8 cellular contexts compared by ENCODE assay signal in genomic region chr22:33923033-33923432, GRCh38. TPM values are rescaled to one million over a fixed set of nuclear protein-coding genes. Genes with fewer than 3 reads are reported as not detected.
DNase-seq lines count a peak whose midpoint lies in the region; ATAC-seq and TF ChIP-seq lines count a peak whose summit lies in the region.

No MANE protein-coding gene starts in this region.

- no peak for TF ChIP-seq RAD21 in IMR-90 (IDR thresholded peaks at IDR 0.05; ENCODE audit: low read length)

- no peak for TF ChIP-seq POLR2A in IMR-90 (IDR thresholded peaks at IDR 0.05; ENCODE audit: low read depth, low read length)

- H3K4ac ChIP-seq in IMR-90 (ENCODE audit: low read depth, low read length), result no peak overlapping the region

- peak overlapping the region; percentile 54 to 93 (median 83) for H3K4me3 Mint-ChIP-seq in naive thymus-derived CD4-positive, alpha-beta T cell

- H3K27ac ChIP-seq in AG04450 (ENCODE audit: low read depth, low read length), result no peak overlapping the region
- H3K27ac ChIP-seq in IMR-90 (ENCODE audit: insufficient read depth, low read length), result no peak overlapping the region
- H3K27ac ChIP-seq in dorsolateral prefrontal cortex, result peak overlapping the region in 51 of 59 donors; percentile 8 to 92 (median 80)
- H3K27ac ChIP-seq in naive thymus-derived CD4-positive, alpha-beta T cell (ENCODE audit: low read depth, low read length), result no peak overlapping the region

- H3K9me3 ChIP-seq in AG04450 (ENCODE audit: control insufficient read depth, insufficient read depth, low read length), result no peaks in the 10 kb centered on the region; the same call in 1 of the 2 replicates
- H3K9me3 ChIP-seq in IMR-90 (ENCODE audit: control insufficient read depth, insufficient read depth, low read length), result no peaks in the 10 kb centered on the region
- no peaks in the 10 kb centered on the region for H3K9me3 ChIP-seq in naive thymus-derived CD4-positive, alpha-beta T cell (ENCODE audit: control insufficient read depth in 2 of 3, low read length in 3 of 3)

- H3K4me1 Mint-ChIP-seq in naive thymus-derived CD4-positive, alpha-beta T cell, result peaks cover 9 to 30% (median 22%) of the 10 kb centered on the region in 7 donors

- CTCF ChIA-PET in AG04450 (lab: Charles Lee), result interaction anchor here (0.5 to 3.9 kb wide), 54 partner anchors 9 to 1309 kb away, joined by 3 to 48 read pairs (median 4); no protein-coding TSS in a partner anchor
- CTCF ChIA-PET in IMR-90 (lab: Yijun Ruan, JAX), result interaction anchor here (0.5 to 1.5 kb wide), 10 partner anchors 16 to 1308 kb away, joined by 3 to 6 read pairs (median 4); no protein-coding TSS in a partner anchor
- CTCF ChIA-PET in naive thymus-derived CD4-positive, alpha-beta T cell (lab: Charles Lee), result interaction anchor here (0.7 kb wide), 1 partner anchor 188 kb away, joined by 3 read pairs; no protein-coding TSS in a partner anchor

- no peaks in the 10 kb centered on the region for H3K4me1 ChIP-seq in IMR-90 (ENCODE audit: control insufficient read depth, insufficient read depth, low read length)
- H3K4me1 ChIP-seq in naive thymus-derived CD4-positive, alpha-beta T cell (ENCODE audit: control insufficient read depth in 2 of 2, insufficient read depth in 2 of 2, low read length in 2 of 2), result peaks cover 0 to 14% of the 10 kb centered on the region in 2 donors

- H3K4me3 ChIP-seq in AG04450 (ENCODE audit: low read depth, low read length) (peak overlapping the region; percentile 83), IMR-90 (ENCODE audit: insufficient read depth, low read depth, low read length) (peak overlapping the region; percentile 79), dorsolateral prefrontal cortex (peak overlapping the region; percentile 34 to 97 (median 74))
- H3K4me3 ChIP-seq in naive thymus-derived CD4-positive, alpha-beta T cell (ENCODE audit: low read length), result peak overlapping the region; percentile 46

- H2BK5ac ChIP-seq in IMR-90 (ENCODE audit: low read depth, low read length, poor library complexity, severe bottlenecking), result no peak overlapping the region

- ATAC-seq in IMR-90 (ENCODE audit: low read depth), result no peak
- ATAC-seq in naive thymus-derived CD4-positive, alpha-beta T cell, result no peak

- H4K8ac ChIP-seq in IMR-90 (ENCODE audit: low read depth in 2 of 2, low read length in 2 of 2), result no peak overlapping the region

- no peaks in the 10 kb centered on the region for H3K36me3 ChIP-seq in IMR-90 (ENCODE audit: control insufficient read depth, insufficient read depth, low read length)
- no peaks in the 10 kb centered on the region for H3K36me3 ChIP-seq in naive thymus-derived CD4-positive, alpha-beta T cell (ENCODE audit: control insufficient read depth in 2 of 3, insufficient read depth in 3 of 3, low read length in 3 of 3)

- H2AK9ac ChIP-seq in IMR-90 (replicated peaks; ENCODE audit: low read depth, low read length, poor library complexity), result no peak overlapping the region

- no TSS peak for BruUV-seq in IMR-90 (replicated peaks; lab: Mats Ljungman, UMichigan)

- H3K18ac ChIP-seq in IMR-90 (ENCODE audit: low read depth, low read length), result no peak overlapping the region

- dilution Hi-C loops in IMR-90 (cut with HindIII; ENCODE audit: low sequenced_read_pairs, unreplicated experiment), result no loop called here

- H2BK15ac ChIP-seq in IMR-90 (ENCODE audit: low read depth, low read length), result no peak overlapping the region

- no peak overlapping the region for H3K27ac Mint-ChIP-seq in naive thymus-derived CD4-positive, alpha-beta T cell

- peak overlapping the region; percentile 66; the same call in 1 of the 2 replicates for H3K9ac ChIP-seq in IMR-90 (ENCODE audit: low read depth, low read length)

- WGBS in IMR-90 (ENCODE audit: extremely low coverage in 2 of 2, insufficient read length in 1 of 2), 2 experiments, result 0% methylated on average over 2 of the region's 5 CpGs; no CpG with 5 or more reads in 1 of the 2 experiments

- peaks cover 45 to 68% (median 48%) of the 10 kb centered on the region in 5 donors for H3K27me3 Mint-ChIP-seq in naive thymus-derived CD4-positive, alpha-beta T cell

- no peak overlapping the region for H2AK5ac ChIP-seq in IMR-90 (ENCODE audit: low read depth, low read length)

- intact Hi-C loops in IMR-90 (cut with micrococcal nuclease), result loop anchor here (1.0 to 5.0 kb wide), 5 partner anchors 121 to 1310 kb away; no protein-coding TSS in a partner anchor
- intact Hi-C loops in dorsolateral prefrontal cortex (cut with DNase I), result loop anchor here (5.0 to 10.0 kb wide), 8 partner anchors 49 to 1232 kb away; no protein-coding TSS in a partner anchor
- intact Hi-C loops in naive thymus-derived CD4-positive, alpha-beta T cell (cut with micrococcal nuclease), result loop anchor here in 1 of 2 donors (1.0 kb wide), 1 partner anchor 188 kb away; no protein-coding TSS in a partner anchor

- H3K79me1 ChIP-seq in IMR-90 (ENCODE audit: low read depth in 1 of 2, low read length in 2 of 2), result peaks cover 3 to 14% of the 10 kb centered on the region in 2 experiments; a peak in 2 of 4 replicates

- no peak overlapping the region for H3K14ac ChIP-seq in IMR-90 (replicated peaks; ENCODE audit: low read depth, low read length)

- TF ChIP-seq CTCF in AG04450 (IDR thresholded peaks at IDR 0.05; ENCODE audit: low read depth, low read length) (no peak), IMR-90 (conservative IDR thresholded peaks at IDR 0.05; ENCODE audit: low read depth, low read length) (no peak), dorsolateral prefrontal cortex (IDR thresholded peaks at IDR 0.05 in 54 of 56, conservative IDR thresholded peaks at IDR 0.05 in 2 of 56; ENCODE audit: low read depth in 1 of 56, partially characterized antibody in 56 of 56) (no peak)

- H3K36me3 Mint-ChIP-seq in naive thymus-derived CD4-positive, alpha-beta T cell, result peaks cover 0 to 10% (median 0%) of the 10 kb centered on the region in 5 donors

- POLR2A ChIA-PET in AG04450 (lab: Yijun Ruan, JAX), result interaction anchor here (1.0 kb wide), 1 partner anchor 623 kb away, joined by 5 read pairs; no protein-coding TSS in a partner anchor
- POLR2A ChIA-PET in IMR-90 (lab: Charles Lee; ENCODE audit: unreplicated experiment), result interaction anchor here (0.7 kb wide), 1 partner anchor 472 kb away, joined by 3 read pairs; no protein-coding TSS in a partner anchor
- POLR2A ChIA-PET in naive thymus-derived CD4-positive, alpha-beta T cell (lab: Charles Lee), result no interaction called here

- H4K91ac ChIP-seq in IMR-90 (ENCODE audit: insufficient read depth, low read depth, low read length), result no peak overlapping the region

- H3K9me1 ChIP-seq in IMR-90 (ENCODE audit: insufficient read depth, low read length), result no peaks in the 10 kb centered on the region

- H4K5ac ChIP-seq in IMR-90 (ENCODE audit: low read depth, low read length), result no peak overlapping the region

- H3K27me3 ChIP-seq in AG04450 (ENCODE audit: control insufficient read depth, insufficient read depth, low read length) (peaks cover 6% of the 10 kb centered on the region), IMR-90 (ENCODE audit: control insufficient read depth, insufficient read depth, low read length) (peaks cover 2% of the 10 kb centered on the region; the same call in 1 of the 2 replicates), dorsolateral prefrontal cortex (no peaks in the 10 kb centered on the region)
- H3K27me3 ChIP-seq in naive thymus-derived CD4-positive, alpha-beta T cell (ENCODE audit: control insufficient read depth in 2 of 2, insufficient read depth in 2 of 2, low read length in 2 of 2), result peaks cover 4% of the 10 kb centered on the region in 2 donors

- peak overlapping the region; percentile 99 for H3K4me2 ChIP-seq in IMR-90 (ENCODE audit: low read depth, low read length)

- H2BK120ac ChIP-seq in IMR-90 (ENCODE audit: low read depth, low read length), result no peak overlapping the region

- peaks cover 0 to 11% (median 2%) of the 10 kb centered on the region in 11 donors for H3K9me3 Mint-ChIP-seq in naive thymus-derived CD4-positive, alpha-beta T cell

- H4K20me1 ChIP-seq in IMR-90 (ENCODE audit: insufficient read depth, low read length), result no peaks in the 10 kb centered on the region; the same call in 1 of the 2 replicates

- no peak overlapping the region for H3K23ac ChIP-seq in IMR-90 (ENCODE audit: low read depth, low read length)

- H2AFZ ChIP-seq in IMR-90 (replicated peaks; ENCODE audit: low read length, poor library complexity), result no peak overlapping the region

- in situ Hi-C loops in IMR-90 (cut with MboI; ENCODE audit: low sequenced_read_pairs), result loop anchor here (10.0 kb wide), 2 partner anchors 408 to 1232 kb away; no protein-coding TSS in a partner anchor

- H3K56ac ChIP-seq in IMR-90 (ENCODE audit: extremely low read depth, insufficient read depth, low read length), result no peak overlapping the region

- H2BK20ac ChIP-seq in IMR-90 (ENCODE audit: low read depth, low read length), result no peak overlapping the region

- no peak for DNase-seq in AG04450 (ENCODE audit: low read depth, low spot score)
- peak; percentile 28 for DNase-seq in IMR-90
- no peak for DNase-seq in dorsolateral prefrontal cortex
- DNase-seq in naive thymus-derived CD4-positive, alpha-beta T cell, result no peak
- no peak for DNase-seq in central memory CD4-positive, alpha-beta T cell
- no peak for DNase-seq in NCI-H2029 treated with DMSO at 0.1 percent for 48 hours (lab: John Stamatoyannopoulos, UW)
- DNase-seq in NCI-H2227 (lab: John Stamatoyannopoulos, UW; ENCODE audit: unreplicated experiment), result no peak
- DNase-seq in activated CD4-positive, CD25-positive, alpha-beta regulatory T cell (lab: John Stamatoyannopoulos, UW), result no peak

TF ChIP-seq in IMR-90, 13 proteins besides CTCF, POLR2A, EP300 and RAD21 (continues in another document):
- no peak for TF ChIP-seq BHLHE40 (IDR thresholded peaks at IDR 0.05; ENCODE audit: low read depth, low read length)
- no peak for TF ChIP-seq RCOR1 (IDR thresholded peaks at IDR 0.05; ENCODE audit: insufficient replicate concordance, low read length)
- TF ChIP-seq MXI1 (IDR thresholded peaks at IDR 0.05; ENCODE audit: borderline replicate concordance, low read depth, low read length), result no peak
- no peak for TF ChIP-seq CEBPB (IDR thresholded peaks at IDR 0.05; ENCODE audit: low read depth, low read length)

RNA-seq across cellular contexts. Expression of gene LARGE1, which starts 2.8 kb away (rescaled TPM):
- polyA plus RNA-seq in AG04450 (2011; rRNA removed) (8.4 and 9.9 TPM in 2 replicates), IMR-90 (2012; rRNA removed) (6.2 and 6.5 TPM in 2 replicates)
- 22.7 and 27.9 TPM in 2 replicates for polyA minus RNA-seq in AG04450 (2011; rRNA and poly(A)+ RNA removed)
- total RNA-seq in IMR-90 (2012; rRNA removed) (7.2 and 12.4 TPM in 2 replicates), dorsolateral prefrontal cortex (100 to 1,000 TPM in 82 of 120 experiments, 10 to 100 TPM in 38; 55.9 to 143 (median 106) TPM)
- 6.6 and 16.6 TPM in 2 replicates for polyA plus RNA-seq in IMR-90 (2012; cell fraction: cytosol; rRNA removed)
- 3.8 and 4.1 TPM in 2 replicates for polyA plus RNA-seq in IMR-90 (2012; cell fraction: nucleus; rRNA removed; ENCODE audit: low replicate concordance)
- 1 to 10 TPM in 4 of 5 experiments, not detected in 1; 2.3 to 4.8 (median 3.0) TPM for total RNA-seq in naive thymus-derived CD4-positive, alpha-beta T cell
- polyA plus RNA-seq in naive thymus-derived CD4-positive, alpha-beta T cell, result not detected

Comparison
In these comparisons a context has a peak if more than half of its experiments do, and no peak if none do; other contexts are left out.
1. H3K27ac ChIP-seq: peak in dorsolateral prefrontal cortex (51 of 59); none in AG04450 (single experiment), IMR-90 (single experiment) and naive thymus-derived CD4-positive, alpha-beta T cell (single experiment).
2. Peak in every context shown above with its lines, with median percentiles within 50 percentile points of each other: H3K4me3 ChIP-seq.